8 cellular contexts compared by ENCODE assay signal in the genomic region with DNA sequence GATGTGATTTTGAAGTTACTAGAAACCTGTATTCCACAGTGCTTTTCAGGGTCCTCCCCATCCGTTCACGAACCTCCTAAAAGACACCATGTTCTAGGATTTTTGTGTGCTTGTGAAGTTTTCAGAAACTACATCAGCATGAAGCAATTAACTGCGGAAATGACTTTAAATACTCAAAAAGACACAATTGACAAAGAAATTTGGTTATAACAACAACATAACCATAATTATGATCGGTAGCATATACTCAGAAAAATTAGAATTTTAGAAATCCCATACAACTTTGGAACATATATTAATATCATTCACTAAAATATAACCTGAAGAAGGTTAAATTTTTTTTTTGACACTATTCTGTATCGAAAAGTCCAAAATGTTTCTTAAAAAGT. TPM values are rescaled to one million over a fixed set of nuclear protein-coding genes. Genes with fewer than 3 reads are reported as not detected.
DNase-seq lines count a peak whose midpoint lies in the region; ATAC-seq, FAIRE-seq and TF ChIP-seq lines count a peak whose summit lies in the region.

No MANE protein-coding gene starts in this region.

- no peaks in the 10 kb centered on the region for H3K9me3 Mint-ChIP-seq in T-helper 2 cell treated with Interferon-gamma antibody and Interleukin-4, amounts not matched to agents 5 μg/mL and 100 μg/mL, for 36 hours

- no peaks in the 10 kb centered on the region for H3K27me3 ChIP-seq in sigmoid colon

- DNase-seq in GM12865 (ENCODE audit: low read depth) (no peak), fibroblast of the aortic adventitia (ENCODE audit: low read depth) (no peak), sigmoid colon (no peak), urothelium cell line (ENCODE audit: low spot score) (no peak), HPDE6-E6E7 (ENCODE audit: extremely low spot score) (no peak), DMS114 treated with DMSO at 0.1 percent for 48 hours (lab: John Stamatoyannopoulos, UW; ENCODE audit: unreplicated experiment) (no peak)
- DNase-seq in T-helper 2 cell treated with Interferon-gamma antibody and Interleukin-4, amounts not matched to agents 5 μg/mL and 100 μg/mL, for 36 hours (ENCODE audit: low spot score) = no peak

- H3K9me3 ChIP-seq in sigmoid colon = no peaks in the 10 kb centered on the region

- TF ChIP-seq POLR2A in sigmoid colon (IDR thresholded peaks at IDR 0.05) = no peak

- intact Hi-C loops in sigmoid colon (cut with DNase I) = loop anchor here (2.0 to 5.0 kb wide), 2 partner anchors 44 to 84 kb away; partner anchors contain the start of gene FAM20C

- no peak for TF ChIP-seq EP300 in sigmoid colon (IDR thresholded peaks at IDR 0.05)

- peaks cover 0 to 13% (median 10%) of the 10 kb centered on the region in 4 donors for H3K4me1 ChIP-seq in sigmoid colon

- H3K4me1 Mint-ChIP-seq in T-helper 2 cell treated with Interferon-gamma antibody and Interleukin-4, amounts not matched to agents 5 μg/mL and 100 μg/mL, for 36 hours (ENCODE audit: low read depth) = peaks cover 12% of the 10 kb centered on the region

- H3K4me3 ChIP-seq in GM12865 (ENCODE audit: low read depth, low read length) (peak overlapping the region; percentile 78), fibroblast of the aortic adventitia (ENCODE audit: low read depth, low read length) (peak overlapping the region; percentile 78), sigmoid colon (peak overlapping the region; percentile 42 to 52 (median 48))

- H3K27me3 Mint-ChIP-seq in T-helper 2 cell treated with Interferon-gamma antibody and Interleukin-4, amounts not matched to agents 5 μg/mL and 100 μg/mL, for 36 hours (ENCODE audit: low read depth) = peaks cover 4% of the 10 kb centered on the region

- peak overlapping the region; percentile 82 to 92 (median 90) for H3K27ac ChIP-seq in sigmoid colon

- peak overlapping the region; percentile 96 for H3K4me3 Mint-ChIP-seq in T-helper 2 cell treated with Interferon-gamma antibody and Interleukin-4, amounts not matched to agents 5 μg/mL and 100 μg/mL, for 36 hours

- H3K27ac Mint-ChIP-seq in T-helper 2 cell treated with Interferon-gamma antibody and Interleukin-4, amounts not matched to agents 5 μg/mL and 100 μg/mL, for 36 hours = peak overlapping the region; percentile 100

- 61 to 69% methylated on average over 5 of the region's 5 CpGs for WGBS in sigmoid colon, 2 donors

- TF ChIP-seq CTCF in GM12865 (IDR thresholded peaks at IDR 0.05; ENCODE audit: insufficient read depth, low read depth, low read length, missing control alignments) = no peak
- no peak for TF ChIP-seq CTCF in fibroblast of the aortic adventitia (IDR thresholded peaks at IDR 0.05; ENCODE audit: insufficient read depth, low read length)
- no peak for TF ChIP-seq CTCF in sigmoid colon (IDR thresholded peaks at IDR 0.05)

- H3K36me3 Mint-ChIP-seq in T-helper 2 cell treated with Interferon-gamma antibody and Interleukin-4, amounts not matched to agents 5 μg/mL and 100 μg/mL, for 36 hours (ENCODE audit: low read depth) = peaks cover 10% of the 10 kb centered on the region

- no peak for FAIRE-seq in urothelium cell line (lab: Jason Lieb, UNC)

- no peak for ATAC-seq in HG03378 (IDR thresholded peaks at IDR 0.05; ENCODE audit: unreplicated experiment)

- no peaks in the 10 kb centered on the region for H3K36me3 ChIP-seq in sigmoid colon

RNA-seq across cellular contexts. Expression of gene FAM20C, which starts 43.8 kb away (rescaled TPM):
- 18.2 and 55.5 TPM in 2 replicates for total RNA-seq in fibroblast of the aortic adventitia (ENCODE audit: low replicate concordance)
- total RNA-seq in sigmoid colon = 10 to 100 TPM; 18.4 to 51.3 (median 23.3) TPM
- polyA plus RNA-seq in sigmoid colon = 10 to 100 TPM in 2 of 3 donors, 1 to 10 TPM in 1; 3.0 to 27.5 (median 10.4) TPM
